In the genomic region with DNA sequence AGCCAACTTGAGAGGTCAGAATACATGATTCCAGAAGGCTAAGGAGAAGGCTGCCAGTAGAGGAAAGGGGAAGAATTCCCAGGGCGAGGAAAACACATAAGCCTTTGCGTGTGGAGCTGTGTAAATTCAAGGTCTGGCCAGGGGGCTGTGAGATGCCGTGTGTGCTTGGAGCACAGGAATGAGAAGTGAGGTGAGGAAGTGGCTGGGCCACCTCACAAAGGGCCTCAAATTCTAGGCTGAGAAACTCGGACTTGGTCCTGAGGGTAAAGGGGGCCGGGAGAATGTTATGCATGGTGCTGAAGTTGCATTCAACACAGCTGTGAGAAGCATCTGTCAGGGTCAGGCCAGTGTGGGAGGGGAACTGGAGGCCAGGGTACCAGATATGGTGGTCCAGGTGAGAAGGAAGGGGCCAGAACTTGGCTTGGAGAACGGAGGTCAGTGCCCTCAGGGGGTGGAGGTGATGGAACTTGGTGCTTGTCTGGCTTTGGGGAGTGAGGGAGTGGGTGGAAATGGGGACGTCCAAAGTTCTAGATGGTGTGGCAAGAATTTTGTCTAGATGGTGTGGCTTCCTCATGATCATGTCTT, we compare ENCODE assay signal across 8 cellular contexts. TPM values are rescaled to one million over a fixed set of nuclear protein-coding genes. Genes with fewer than 3 reads are reported as not detected.
DNase-seq lines count a peak whose midpoint lies in the region; TF ChIP-seq lines count a peak whose summit lies in the region.

No MANE protein-coding gene starts in this region.

- no peak for TF ChIP-seq CTCF in mammary epithelial cell (conservative IDR thresholded peaks at IDR 0.05 in 1 of 2, IDR thresholded peaks at IDR 0.05 in 1 of 2; ENCODE audit: extremely low read depth in 1 of 2, insufficient read depth in 1 of 2, low read depth in 1 of 2, low read length in 2 of 2)

- dilution Hi-C loops in mammary epithelial cell (cut with HindIII; ENCODE audit: low sequenced_read_pairs), result loop anchor here (5.0 kb wide), 1 partner anchor 34 kb away; the partner anchor contains the start of gene ZNF524

- H2AFZ ChIP-seq in mammary epithelial cell (ENCODE audit: low read depth, low read length), result no peak overlapping the region

- peaks cover 6% of the 10 kb centered on the region for H3K27me3 Mint-ChIP-seq in activated naive CD4-positive, alpha-beta T cell treated with anti-CD3 and anti-CD28 coated beads, Interleukin-2, amount 10 ng/mL, durations not matched to agents 7 days and 5 days

- WGBS in mammary epithelial cell (ENCODE audit: low coverage, missing lambda C conversion rate), result 42% methylated on average over 6 of the region's 7 CpGs
- WGBS in mesendoderm (ENCODE audit: extremely low coverage, insufficient coverage, low lambda C conversion rate), result no CpG with 5 or more reads among the region's 7 CpGs
- 71% methylated on average over 7 of the region's 7 CpGs for WGBS in urinary bladder

- H3K9ac ChIP-seq in mammary epithelial cell (ENCODE audit: insufficient read depth, low read length), result peak overlapping the region; percentile 99
- peak overlapping the region; percentile 97 for H3K9ac ChIP-seq in mesendoderm (ENCODE audit: low read length)

- no peak overlapping the region for H3K4ac ChIP-seq in mesendoderm (ENCODE audit: low read depth, low read length)

- peak overlapping the region; percentile 90 for H3K27ac ChIP-seq in mammary epithelial cell (ENCODE audit: insufficient read depth, low read depth, low read length)
- H3K27ac ChIP-seq in mesendoderm (ENCODE audit: low read depth, low read length), result no peak overlapping the region
- no peak overlapping the region for H3K27ac ChIP-seq in urinary bladder (ENCODE audit: low read depth)

- H3K4me3 ChIP-seq in mammary epithelial cell (replicated peaks in 1 of 3; ENCODE audit: insufficient read depth in 1 of 3, low read depth in 2 of 3, low read length in 3 of 3) (peak overlapping the region; percentile 65 to 99 (median 92)), mesendoderm (ENCODE audit: low read length) (no peak overlapping the region), urinary bladder (ENCODE audit: low read depth, low read length) (peak overlapping the region; percentile 89)

- H2BK5ac ChIP-seq in mesendoderm (ENCODE audit: low read length), result no peak overlapping the region

- peak overlapping the region; percentile 99 for H3K27ac Mint-ChIP-seq in activated naive CD4-positive, alpha-beta T cell treated with anti-CD3 and anti-CD28 coated beads, Interleukin-2, amount 10 ng/mL, durations not matched to agents 7 days and 5 days

- peak overlapping the region; percentile 100 for H3K4me3 Mint-ChIP-seq in activated naive CD4-positive, alpha-beta T cell treated with anti-CD3 and anti-CD28 coated beads, Interleukin-2, amount 10 ng/mL, durations not matched to agents 7 days and 5 days

- DNase-seq in activated naive CD4-positive, alpha-beta T cell treated with anti-CD3 and anti-CD28 coated beads, Interleukin-2, amount 10 ng/mL, durations not matched to agents 7 days and 5 days, result no peak
- DNase-seq in activated naive CD4-positive, alpha-beta T cell treated with Interleukin-2 at 50 U/mL for 16 hours, result no peak
- no peak for DNase-seq in mammary epithelial cell
- DNase-seq in mesendoderm, result no peak
- no peak for DNase-seq in NCI-H345 treated with DMSO at 0.1 percent for 48 hours (lab: John Stamatoyannopoulos, UW; ENCODE audit: unreplicated experiment)
- DNase-seq in cerebellar nuclear complex (lab: John Stamatoyannopoulos, UW), result no peak
- no peak for DNase-seq in ecto neural progenitor cell (ENCODE audit: low spot score)

- H3K27me3 ChIP-seq in mammary epithelial cell (ENCODE audit: insufficient read depth, low read length) (no peaks in the 10 kb centered on the region), mesendoderm (ENCODE audit: insufficient read depth, low read length, poor library complexity) (no peaks in the 10 kb centered on the region)

- no TSS peak for BruUV-seq in mammary epithelial cell (replicated peaks; lab: Mats Ljungman, UMichigan)

- H3K36me3 ChIP-seq in mammary epithelial cell (ENCODE audit: insufficient read depth, low read length) (no peaks in the 10 kb centered on the region), mesendoderm (ENCODE audit: control insufficient read depth, insufficient read depth, low read length) (no peaks in the 10 kb centered on the region), urinary bladder (ENCODE audit: insufficient read depth) (no peaks in the 10 kb centered on the region)

- CTCF ChIA-PET in activated naive CD4-positive, alpha-beta T cell treated with anti-CD3 and anti-CD28 coated beads, Interleukin-2, amount 10 ng/mL, durations not matched to agents 7 days and 5 days (lab: Charles Lee), result interaction anchor here (1.5 to 1.9 kb wide), 2 partner anchors 10 to 18 kb away, joined by 5 to 8 read pairs; no protein-coding TSS in a partner anchor
- CTCF ChIA-PET in mammary epithelial cell (lab: Charles Lee; ENCODE audit: low non-redundant PET), result no interaction called here

- no peaks in the 10 kb centered on the region for H3K9me3 Mint-ChIP-seq in activated naive CD4-positive, alpha-beta T cell treated with anti-CD3 and anti-CD28 coated beads, Interleukin-2, amount 10 ng/mL, durations not matched to agents 7 days and 5 days

- no peaks in the 10 kb centered on the region for H3K9me3 ChIP-seq in mammary epithelial cell (replicated peaks; ENCODE audit: insufficient read depth, low read length)

- no peak overlapping the region for H2BK120ac ChIP-seq in mesendoderm (ENCODE audit: low read depth, low read length)

- H3K79me2 ChIP-seq in mammary epithelial cell (ENCODE audit: insufficient read depth, low read length) (peaks cover 49% of the 10 kb centered on the region), mesendoderm (ENCODE audit: control insufficient read depth, insufficient read depth, low read length) (peaks cover 16% of the 10 kb centered on the region)

- H4K8ac ChIP-seq in mesendoderm (ENCODE audit: low read depth, low read length), result no peak overlapping the region

- peaks cover 74% of the 10 kb centered on the region for H3K4me1 Mint-ChIP-seq in activated naive CD4-positive, alpha-beta T cell treated with anti-CD3 and anti-CD28 coated beads, Interleukin-2, amount 10 ng/mL, durations not matched to agents 7 days and 5 days

- H3K23ac ChIP-seq in mesendoderm (ENCODE audit: low read length), result no peak overlapping the region

- no peak overlapping the region for H2BK15ac ChIP-seq in mesendoderm (replicated peaks; ENCODE audit: low read depth)

- H3K56ac ChIP-seq in mesendoderm (ENCODE audit: low read length), result peak overlapping the region; percentile 1

- H4K20me1 ChIP-seq in mammary epithelial cell (ENCODE audit: insufficient read depth, low read length), result no peaks in the 10 kb centered on the region

- H3K18ac ChIP-seq in mesendoderm (ENCODE audit: low read length), result no peak overlapping the region

- H3K4me1 ChIP-seq in mammary epithelial cell (ENCODE audit: insufficient read depth, low read length), result peaks cover 23% of the 10 kb centered on the region
- H3K4me1 ChIP-seq in mesendoderm (ENCODE audit: control insufficient read depth, low read depth, low read length), result peaks cover 8% of the 10 kb centered on the region
- peaks cover 5% of the 10 kb centered on the region for H3K4me1 ChIP-seq in urinary bladder (ENCODE audit: insufficient read depth)

- in situ Hi-C loops in mammary epithelial cell (cut with MboI; ENCODE audit: low sequenced_read_pairs in 2 of 2), result loop anchor here in 1 of 2 donors (25.0 kb wide), 1 partner anchor 499 kb away; the partner anchor contains the start of gene TNNT1

- H3K36me3 Mint-ChIP-seq in activated naive CD4-positive, alpha-beta T cell treated with anti-CD3 and anti-CD28 coated beads, Interleukin-2, amount 10 ng/mL, durations not matched to agents 7 days and 5 days, result peaks cover 29% of the 10 kb centered on the region

- no peak overlapping the region for H4K5ac ChIP-seq in mesendoderm (ENCODE audit: low read length)

- no peak overlapping the region for H2AK5ac ChIP-seq in mesendoderm (ENCODE audit: low read length)

- peaks cover 18% of the 10 kb centered on the region for H3K79me1 ChIP-seq in mesendoderm (ENCODE audit: low read length)

- peak overlapping the region; percentile 82 for H3K4me2 ChIP-seq in mammary epithelial cell (ENCODE audit: insufficient read depth, low read depth, low read length)
- peak overlapping the region; percentile 97 for H3K4me2 ChIP-seq in mesendoderm (ENCODE audit: low read length)

- intact Hi-C loops in mammary epithelial cell (cut with micrococcal nuclease), result loop anchor here (10.0 kb wide), 1 partner anchor 679 kb away; the partner anchor contains the start of gene ZSCAN5A

RNA-seq across cellular contexts. Expression of gene ZNF580, which starts 4.9 kb away (rescaled TPM):
- 10 to 100 TPM in 1 of 2 donors, 1 to 10 TPM in 1; 7.5 to 30.1 TPM for total RNA-seq in mammary epithelial cell
- polyA plus RNA-seq in mammary epithelial cell, result 6.7 TPM
- 42.1 TPM for polyA minus RNA-seq in mammary epithelial cell
- polyA plus RNA-seq in mesendoderm (2013, experiment 1 of 2), result 12.1 TPM
- polyA plus RNA-seq in mesendoderm (2013, experiment 2 of 2), result 13.5 TPM
- total RNA-seq in urinary bladder, result 4.1 TPM
- 49.0 TPM for polyA plus RNA-seq in urinary bladder

RNA-seq across cellular contexts. Expression of gene ZNF581, which starts 7.5 kb away (rescaled TPM):
- total RNA-seq in mammary epithelial cell (10 to 100 TPM; 19.8 to 30.4 TPM), urinary bladder (6.5 TPM)
- polyA plus RNA-seq in mammary epithelial cell (18.4 TPM), urinary bladder (21.8 TPM)
- 13.3 TPM for polyA minus RNA-seq in mammary epithelial cell
- polyA plus RNA-seq in mesendoderm (2013, experiment 1 of 2), result 34.8 TPM
- 34.8 TPM for polyA plus RNA-seq in mesendoderm (2013, experiment 2 of 2)

RNA-seq across cellular contexts. Expression of gene ZNF784, which starts 11.6 kb away (rescaled TPM):
- 1 to 10 TPM; 4.2 to 6.1 TPM for total RNA-seq in mammary epithelial cell
- 2.7 TPM for polyA plus RNA-seq in mammary epithelial cell
- polyA minus RNA-seq in mammary epithelial cell, result 6.7 TPM
- 3.9 TPM for polyA plus RNA-seq in mesendoderm (2013, experiment 1 of 2)
- polyA plus RNA-seq in mesendoderm (2013, experiment 2 of 2), result 4.4 TPM
- 4.7 TPM for total RNA-seq in urinary bladder
- 9.7 TPM for polyA plus RNA-seq in urinary bladder

RNA-seq across cellular contexts. Expression of gene CCDC106, which starts 12.1 kb away (rescaled TPM):
- 1 to 10 TPM; 5.5 to 7.0 TPM for total RNA-seq in mammary epithelial cell
- 2.0 TPM for polyA plus RNA-seq in mammary epithelial cell
- 0.31 TPM for polyA minus RNA-seq in mammary epithelial cell
- polyA plus RNA-seq in mesendoderm (2013, experiment 1 of 2), result 7.9 TPM
- polyA plus RNA-seq in mesendoderm (2013, experiment 2 of 2), result 7.9 TPM
- 4.1 TPM for total RNA-seq in urinary bladder
- 17.7 TPM for polyA plus RNA-seq in urinary bladder

RNA-seq across cellular contexts. Expression of gene U2AF2, which starts 18.9 kb away (rescaled TPM):
- total RNA-seq in mammary epithelial cell (100 to 1,000 TPM in 1 of 2 donors, 10 to 100 TPM in 1; 71.3 to 219 TPM), urinary bladder (44.6 TPM)
- polyA plus RNA-seq in mammary epithelial cell (92.2 TPM), urinary bladder (129 TPM)
- 122 TPM for polyA minus RNA-seq in mammary epithelial cell
- polyA plus RNA-seq in mesendoderm (2013, experiment 1 of 2), result 204 TPM
- polyA plus RNA-seq in mesendoderm (2013, experiment 2 of 2), result 201 TPM
